In the genomic region with DNA sequence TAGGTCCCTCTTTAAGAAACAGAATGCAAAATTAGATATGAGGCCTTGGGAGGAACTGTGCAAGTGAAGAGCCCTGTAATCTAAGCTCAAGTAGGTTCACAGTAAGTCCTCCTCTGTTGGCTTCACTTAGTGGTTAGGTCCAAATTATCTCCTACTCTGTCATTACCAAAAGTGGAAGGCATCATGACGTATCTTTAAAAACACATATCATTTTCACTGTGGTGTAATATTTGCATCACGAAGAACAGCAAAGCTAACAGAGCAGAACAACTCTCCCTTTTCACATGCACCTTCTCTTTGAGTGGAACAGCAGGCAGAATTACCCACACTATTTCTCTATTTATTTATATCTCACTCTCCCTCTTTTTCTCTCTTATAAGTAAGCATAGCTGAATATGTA, we compare ENCODE assay signal across 31 cellular contexts.
"Had no signal": no experiment of that assay in that cellular context is flagged by ENCODE, and none has a peak within 500 bp of the region (broad histone marks: within the 10 kb centered on the region; RNA-seq: fewer than 3 reads in every experiment).

No MANE protein-coding gene starts in this region.

- H3K9me3 Mint-ChIP-seq: activated CD4-positive, alpha-beta memory T cell treated with anti-CD3 and anti-CD28 coated beads for 36 hours; activated CD4-positive, alpha-beta T cell treated with anti-CD3 and anti-CD28 coated beads, Interleukin-2, amount 10 ng/mL, durations not matched to agents 24 days and 14 days; activated T-cell treated with anti-CD3 and anti-CD28 coated beads, Interleukin-2, amount 50 U/mL, for 24 hours; activated T-cell treated with anti-CD3 and anti-CD28 coated beads, Interleukin-2, amount 50 U/mL, for 72 hours had no signal

- H3K4me1 ChIP-seq: body of pancreas, esophagus muscularis mucosa, foreskin keratinocyte, gastrocnemius medialis, heart left ventricle had no signal

- H3K27me3 Mint-ChIP-seq: activated CD4-positive, alpha-beta memory T cell treated with anti-CD3 and anti-CD28 coated beads for 36 hours; activated CD4-positive, alpha-beta T cell treated with anti-CD3 and anti-CD28 coated beads for 36 hours; activated CD4-positive, alpha-beta T cell treated with anti-CD3 and anti-CD28 coated beads, Interleukin-2, amount 10 ng/mL, durations not matched to agents 24 days and 14 days; activated CD8-positive, alpha-beta memory T cell treated with anti-CD3 and anti-CD28 coated beads, Interleukin-2, amount 10 ng/mL, durations not matched to agents 7 days and 5 days; activated T-cell treated with anti-CD3 and anti-CD28 coated beads, Interleukin-2, amount 50 U/mL, for 24 hours; effector memory CD8-positive, alpha-beta T cell had no signal

- H3K4me3 ChIP-seq: body of pancreas, esophagus muscularis mucosa, gastrocnemius medialis, heart left ventricle had no signal

- ATAC-seq: activated CD4-positive, alpha-beta T cell treated with anti-CD3 and anti-CD28 coated beads for 36 hours; activated CD8-positive, alpha-beta memory T cell treated with anti-CD3 and anti-CD28 coated beads, Interleukin-2, amount 10 ng/mL, durations not matched to agents 7 days and 5 days; activated CD8-positive, alpha-beta T cell treated with anti-CD3 and anti-CD28 coated beads, Interleukin-2, amount 10 ng/mL, durations not matched to agents 7 days and 5 days; activated T-cell treated with anti-CD3 and anti-CD28 coated beads, Interleukin-2, amount 50 U/mL, for 72 hours; body of pancreas; effector memory CD8-positive, alpha-beta T cell; foreskin keratinocyte; gastrocnemius medialis; heart left ventricle had no signal

- H3K4me3 Mint-ChIP-seq: activated CD4-positive, alpha-beta memory T cell treated with anti-CD3 and anti-CD28 coated beads for 36 hours; activated CD4-positive, alpha-beta T cell treated with anti-CD3 and anti-CD28 coated beads for 36 hours; activated CD4-positive, alpha-beta T cell treated with anti-CD3 and anti-CD28 coated beads, Interleukin-2, amount 10 ng/mL, durations not matched to agents 24 days and 14 days; activated CD8-positive, alpha-beta memory T cell treated with anti-CD3 and anti-CD28 coated beads, Interleukin-2, amount 10 ng/mL, durations not matched to agents 7 days and 5 days; activated CD8-positive, alpha-beta T cell treated with anti-CD3 and anti-CD28 coated beads, Interleukin-2, amount 10 ng/mL, durations not matched to agents 7 days and 5 days; activated naive CD8-positive, alpha-beta T cell; activated T-cell treated with anti-CD3 and anti-CD28 coated beads, Interleukin-2, amount 50 U/mL, for 24 hours; activated T-cell treated with anti-CD3 and anti-CD28 coated beads, Interleukin-2, amount 50 U/mL, for 72 hours; effector memory CD8-positive, alpha-beta T cell had no signal

- H3K4me1 Mint-ChIP-seq: activated CD4-positive, alpha-beta T cell treated with anti-CD3 and anti-CD28 coated beads for 36 hours; activated CD4-positive, alpha-beta T cell treated with anti-CD3 and anti-CD28 coated beads, Interleukin-2, amount 10 ng/mL, durations not matched to agents 24 days and 14 days; activated CD8-positive, alpha-beta memory T cell treated with anti-CD3 and anti-CD28 coated beads, Interleukin-2, amount 10 ng/mL, durations not matched to agents 7 days and 5 days had no signal

- H3K36me3 Mint-ChIP-seq: activated CD4-positive, alpha-beta memory T cell treated with anti-CD3 and anti-CD28 coated beads for 36 hours; activated CD8-positive, alpha-beta memory T cell treated with anti-CD3 and anti-CD28 coated beads, Interleukin-2, amount 10 ng/mL, durations not matched to agents 7 days and 5 days; activated naive CD8-positive, alpha-beta T cell had no signal

- H3K27me3 ChIP-seq: body of pancreas, esophagus muscularis mucosa, foreskin keratinocyte, gastrocnemius medialis, heart left ventricle had no signal

- DNase-seq: activated CD4-positive, alpha-beta memory T cell treated with anti-CD3 and anti-CD28 coated beads for 36 hours; activated CD4-positive, alpha-beta T cell treated with anti-CD3 and anti-CD28 coated beads for 36 hours; activated CD4-positive, alpha-beta T cell treated with anti-CD3 and anti-CD28 coated beads, Interleukin-2, amount 10 ng/mL, durations not matched to agents 24 days and 14 days; activated CD4-positive, CD25-positive, alpha-beta regulatory T cell; activated CD4-positive, CD25-positive, alpha-beta regulatory T cell treated with anti-CD3 and anti-CD28 coated beads, Interleukin-2, amount 50 U/mL, for 72 hours; activated CD8-positive, alpha-beta memory T cell treated with anti-CD3 and anti-CD28 coated beads, Interleukin-2, amount 10 ng/mL, durations not matched to agents 7 days and 5 days; activated CD8-positive, alpha-beta memory T cell treated with anti-CD3 and anti-CD28 coated beads, Interleukin-2, amount 50 U/mL, for 48 hours; activated CD8-positive, alpha-beta T cell treated with anti-CD3 and anti-CD28 coated beads, Interleukin-2, amount 10 ng/mL, durations not matched to agents 7 days and 5 days; activated effector memory CD4-positive, alpha-beta T cell treated with Interleukin-2 at 50 U/mL for 16 hours; activated gamma-delta T cell treated with Interleukin-2 at 50 U/mL for 16 hours; activated naive CD4-positive, alpha-beta T cell treated with anti-CD3 and anti-CD28 coated beads, Interleukin-2, amount 50 U/mL, for 16 hours; activated naive CD4-positive, alpha-beta T cell treated with Interleukin-2 at 50 U/mL for 16 hours; activated T-cell treated with anti-CD3 and anti-CD28 coated beads for 4 hours; activated T-cell treated with anti-CD3 and anti-CD28 coated beads, Interleukin-2, amount 50 U/mL, for 24 hours; activated T-cell treated with anti-CD3 and anti-CD28 coated beads, Interleukin-2, amount 50 U/mL, for 72 hours; amniotic stem cell; aorta; body of pancreas; caudate nucleus; cortex of kidney; dermis blood vessel endothelial cell; effector CD4-positive, alpha-beta T cell; effector memory CD8-positive, alpha-beta T cell; erythroblast; foreskin keratinocyte; gastrocnemius medialis; glutamatergic neuron; heart left ventricle; hypothalamus had no signal

- H3K9me3 ChIP-seq: body of pancreas, esophagus muscularis mucosa, gastrocnemius medialis, heart left ventricle had no signal

- H3K27ac Mint-ChIP-seq: activated CD4-positive, alpha-beta memory T cell treated with anti-CD3 and anti-CD28 coated beads for 36 hours; activated CD4-positive, alpha-beta T cell treated with anti-CD3 and anti-CD28 coated beads for 36 hours; activated CD4-positive, alpha-beta T cell treated with anti-CD3 and anti-CD28 coated beads, Interleukin-2, amount 10 ng/mL, durations not matched to agents 24 days and 14 days; activated CD8-positive, alpha-beta memory T cell treated with anti-CD3 and anti-CD28 coated beads, Interleukin-2, amount 10 ng/mL, durations not matched to agents 7 days and 5 days; activated CD8-positive, alpha-beta T cell treated with anti-CD3 and anti-CD28 coated beads, Interleukin-2, amount 10 ng/mL, durations not matched to agents 7 days and 5 days; activated naive CD8-positive, alpha-beta T cell; activated T-cell treated with anti-CD3 and anti-CD28 coated beads, Interleukin-2, amount 50 U/mL, for 24 hours; activated T-cell treated with anti-CD3 and anti-CD28 coated beads, Interleukin-2, amount 50 U/mL, for 72 hours; effector memory CD8-positive, alpha-beta T cell had no signal

- H3K36me3 ChIP-seq: esophagus muscularis mucosa, gastrocnemius medialis, heart left ventricle had no signal

- H3K27ac ChIP-seq: body of pancreas, esophagus muscularis mucosa, foreskin keratinocyte, gastrocnemius medialis, heart left ventricle had no signal
